Comparison of ENCODE assay signal across 8 cellular contexts in the genomic region with DNA sequence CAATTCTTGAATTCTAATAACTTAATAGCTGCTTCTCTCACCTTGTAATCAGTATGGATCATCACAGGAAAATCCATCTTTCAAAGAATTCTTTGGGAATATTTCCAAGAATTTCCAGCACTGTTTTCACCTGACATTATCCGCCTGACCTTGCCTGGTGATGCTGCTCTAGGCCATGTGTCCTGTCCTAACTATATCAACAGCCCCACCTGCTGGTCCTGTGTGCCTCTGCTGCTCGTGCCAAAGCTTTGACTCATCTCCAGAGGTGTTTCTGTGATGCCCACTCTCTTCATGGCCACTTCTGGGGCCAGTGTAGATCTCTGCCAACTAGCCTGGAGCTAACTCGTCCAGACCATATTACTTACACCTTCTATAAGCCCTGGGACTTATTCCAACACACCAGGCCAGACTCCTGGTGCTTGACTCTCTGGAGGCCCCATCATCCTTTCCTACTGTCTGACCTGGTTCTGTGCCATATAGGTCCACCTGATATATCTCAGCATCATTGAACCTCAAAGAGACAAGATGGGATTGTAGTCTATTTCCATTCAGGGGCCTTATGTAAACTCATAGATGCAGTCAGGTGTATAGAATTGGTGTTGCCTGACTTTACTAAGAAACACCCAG.
DNase-seq lines count a peak whose midpoint lies in the region; ATAC-seq and TF ChIP-seq lines count a peak whose summit lies in the region.

No MANE protein-coding gene starts in this region.

- H3K4me3 Mint-ChIP-seq in CD4-positive, alpha-beta memory T cell, result no peak overlapping the region

- no peak overlapping the region for H3K27ac Mint-ChIP-seq in CD4-positive, alpha-beta memory T cell

- no peaks in the 10 kb centered on the region for H3K36me3 ChIP-seq in CD4-positive, alpha-beta memory T cell (ENCODE audit: insufficient read depth, low read length)
- no peaks in the 10 kb centered on the region for H3K36me3 ChIP-seq in gastroesophageal sphincter

- no peaks in the 10 kb centered on the region for H3K27me3 ChIP-seq in CD4-positive, alpha-beta memory T cell (ENCODE audit: insufficient read depth, low read length)
- H3K27me3 ChIP-seq in gastroesophageal sphincter, result no peaks in the 10 kb centered on the region

- H3K9me3 ChIP-seq in CD4-positive, alpha-beta memory T cell (ENCODE audit: control insufficient read depth in 1 of 2, low read length in 2 of 2), result no peaks in the 10 kb centered on the region
- no peaks in the 10 kb centered on the region for H3K9me3 ChIP-seq in gastroesophageal sphincter

- H3K4me1 ChIP-seq in CD4-positive, alpha-beta memory T cell (ENCODE audit: insufficient read depth, low read length), result no peaks in the 10 kb centered on the region
- H3K4me1 ChIP-seq in gastroesophageal sphincter, result no peaks in the 10 kb centered on the region

- no peak overlapping the region for H3K4me3 ChIP-seq in CD4-positive, alpha-beta memory T cell (ENCODE audit: low read length in 2 of 2)
- H3K4me3 ChIP-seq in gastroesophageal sphincter, result no peak overlapping the region

- POLR2A ChIA-PET in CD4-positive, alpha-beta memory T cell (lab: Charles Lee; ENCODE audit: partially characterized antibody), result no interaction called here
- POLR2A ChIA-PET in RWPE1 (lab: Yijun Ruan, JAX; ENCODE audit: low non-redundant PET), result no interaction called here

- no peaks in the 10 kb centered on the region for H3K9me3 Mint-ChIP-seq in CD4-positive, alpha-beta memory T cell

- CTCF ChIA-PET in CD4-positive, alpha-beta memory T cell (lab: Charles Lee; ENCODE audit: partially characterized antibody), result interaction anchor here (0.7 to 2.6 kb wide), 8 partner anchors 19 to 482 kb away, joined by 3 to 15 read pairs (median 4); no protein-coding TSS in a partner anchor
- CTCF ChIA-PET in RWPE1 (lab: Yijun Ruan, JAX), result interaction anchor here (0.6 to 1.2 kb wide), 17 partner anchors 9 to 705 kb away, joined by 3 to 5 read pairs (median 3); a partner anchor contains a TSS

- peak; percentile 23 to 49 (median 40) for DNase-seq in CD4-positive, alpha-beta memory T cell
- DNase-seq in HUDEP-2 (lab: John Stamatoyannopoulos, UW; ENCODE audit: unreplicated experiment in 76 of 76), result peak in 44 of 76 experiments; percentile 1 to 55 (median 24)
- peak; percentile 90 for DNase-seq in RWPE1 (ENCODE audit: low spot score)
- peak; percentile 15 for DNase-seq in activated effector memory CD4-positive, alpha-beta T cell treated with Interleukin-2 at 50 U/mL for 16 hours
- peak; percentile 84 for DNase-seq in pons (ENCODE audit: low spot score)

- ATAC-seq in GM19351 (IDR thresholded peaks at IDR 0.05; ENCODE audit: unreplicated experiment) (peak; percentile 64), gastroesophageal sphincter (no peak), HG03045 (IDR thresholded peaks at IDR 0.05; ENCODE audit: unreplicated experiment) (no peak)

- peak; percentile 81 for TF ChIP-seq CTCF in RWPE1 (conservative IDR thresholded peaks at IDR 0.05; ENCODE audit: low read depth)
- TF ChIP-seq CTCF in gastroesophageal sphincter (IDR thresholded peaks at IDR 0.05), result peak in 3 of 4 experiments; percentile 16 to 50 (median 18)

- H3K27ac ChIP-seq in CD4-positive, alpha-beta memory T cell (ENCODE audit: low read depth, low read length), result no peak overlapping the region
- H3K27ac ChIP-seq in RWPE1 (no peak overlapping the region), gastroesophageal sphincter (no peak overlapping the region)

- intact Hi-C loops in CD4-positive, alpha-beta memory T cell (cut with micrococcal nuclease), result loop anchor here (1.0 kb wide), 1 partner anchor 478 kb away; no protein-coding TSS in a partner anchor

- WGBS in gastroesophageal sphincter (ENCODE audit: low coverage in 1 of 2), 2 donors, result 13 to 23% methylated on average over 2 to 3 of the region's 3 CpGs

- H3K27me3 Mint-ChIP-seq in CD4-positive, alpha-beta memory T cell, result no peaks in the 10 kb centered on the region

- H3K36me3 Mint-ChIP-seq in CD4-positive, alpha-beta memory T cell, result peaks cover 23 to 30% of the 10 kb centered on the region in 2 donors

- TF ChIP-seq POLR2A in gastroesophageal sphincter (IDR thresholded peaks at IDR 0.05), result no peak

- TF ChIP-seq EP300 in gastroesophageal sphincter (IDR thresholded peaks at IDR 0.05), result no peak

- peaks cover 0 to 13% (median 5%) of the 10 kb centered on the region in 4 donors for H3K4me1 Mint-ChIP-seq in CD4-positive, alpha-beta memory T cell

Comparison
In these comparisons a context has a peak if more than half of its experiments do, and no peak if none do; other contexts are left out.
1. DNase-seq: peak in every context shown above with its lines; median percentile 90 in RWPE1; 84 in pons; 40 in CD4-positive, alpha-beta memory T cell; 24 in HUDEP-2; 15 in activated effector memory CD4-positive, alpha-beta T cell treated with Interleukin-2 at 50 U/mL for 16 hours.